8 cellular contexts compared by ENCODE assay signal in the genomic region with DNA sequence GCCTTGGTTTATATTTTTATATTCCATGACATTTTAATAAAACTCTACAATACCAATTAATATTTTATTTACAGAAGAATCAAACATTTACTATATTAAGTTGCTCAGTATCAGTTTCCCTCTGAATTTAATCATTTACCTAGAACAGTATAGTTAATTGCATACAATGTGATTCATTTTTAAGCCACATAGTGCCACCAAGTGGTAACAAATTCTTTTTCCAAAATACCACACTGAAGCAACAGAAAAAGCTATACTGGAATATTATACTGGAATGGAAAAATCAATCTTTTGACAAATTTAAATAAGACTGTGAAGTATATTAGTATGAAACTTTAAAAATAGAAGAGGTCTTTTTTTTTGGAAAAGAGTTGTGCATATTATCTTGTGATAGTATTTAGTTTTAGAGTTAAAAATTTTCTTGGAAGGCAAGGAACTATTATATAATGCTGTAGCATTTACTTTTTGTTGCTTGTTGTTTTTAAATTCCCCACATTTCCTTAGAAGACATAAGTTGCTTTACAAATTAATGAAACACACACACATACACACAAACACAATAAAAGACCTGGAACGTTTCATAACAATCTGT.
A peak's percentile ranks its signal among the peaks of the same experiment; 100 is the strongest.
DNase-seq lines count a peak whose midpoint lies in the region; ATAC-seq and TF ChIP-seq lines count a peak whose summit lies in the region.

No MANE protein-coding gene starts in this region.

- ATAC-seq in HG02759 (IDR thresholded peaks at IDR 0.05; ENCODE audit: unreplicated experiment) (no peak), GM21390 (IDR thresholded peaks at IDR 0.05; ENCODE audit: unreplicated experiment) (no peak)

- TF ChIP-seq CTCF in GM06990 (IDR thresholded peaks at IDR 0.05; ENCODE audit: insufficient read depth, low read length, poor library complexity, severe bottlenecking) = peak; percentile 31
- peak; percentile 57 for TF ChIP-seq CTCF in LNCaP clone FGC (IDR thresholded peaks at IDR 0.05; ENCODE audit: control insufficient read depth, extremely low read depth, insufficient read depth)
- peak; percentile 39 for TF ChIP-seq CTCF in astrocyte of the spinal cord (IDR thresholded peaks at IDR 0.05; ENCODE audit: low read depth, low read length)

- no peak overlapping the region for H3K4me3 ChIP-seq in GM06990 (replicated peaks; ENCODE audit: low read depth, low read length)
- no peak overlapping the region for H3K4me3 ChIP-seq in LNCaP clone FGC (ENCODE audit: low read depth, low read length)
- no peak overlapping the region for H3K4me3 ChIP-seq in astrocyte of the spinal cord (ENCODE audit: low read depth, low read length)

- in situ Hi-C loops in astrocyte of the spinal cord (cut with HindIII; ENCODE audit: low sequenced_read_pairs) = no loop called here

- no peak for DNase-seq in GM06990 (ENCODE audit: extremely low read depth, insufficient read length)
- DNase-seq in LNCaP clone FGC (ENCODE audit: low read depth) = no peak
- DNase-seq in astrocyte of the spinal cord (ENCODE audit: low read depth, low spot score) = peak; percentile 31
- DNase-seq in midbrain (lab: John Stamatoyannopoulos, UW) = peak; percentile 67
- DNase-seq in COLO668 (lab: John Stamatoyannopoulos, UW; ENCODE audit: unreplicated experiment) = no peak
- no peak for DNase-seq in nucleus accumbens (lab: John Stamatoyannopoulos, UW)

- no peaks in the 10 kb centered on the region for H3K36me3 ChIP-seq in GM06990 (ENCODE audit: control insufficient read depth, insufficient read depth, low read length)

- H3K27me3 ChIP-seq in GM06990 (replicated peaks; ENCODE audit: control insufficient read depth, insufficient read depth, low read length) = no peaks in the 10 kb centered on the region

Comparison
In these comparisons a context has a peak if more than half of its experiments do, and no peak if none do; other contexts are left out.
1. DNase-seq: peak in astrocyte of the spinal cord (single experiment) and midbrain (single experiment); none in GM06990 (single experiment), LNCaP clone FGC (single experiment), COLO668 (single experiment) and nucleus accumbens (0 of 56).
2. Peak in every context shown above with its lines, with median percentiles within 50 percentile points of each other: CTCF ChIP-seq.